ENCODE assay signal across 26 cellular contexts in the genomic region with DNA sequence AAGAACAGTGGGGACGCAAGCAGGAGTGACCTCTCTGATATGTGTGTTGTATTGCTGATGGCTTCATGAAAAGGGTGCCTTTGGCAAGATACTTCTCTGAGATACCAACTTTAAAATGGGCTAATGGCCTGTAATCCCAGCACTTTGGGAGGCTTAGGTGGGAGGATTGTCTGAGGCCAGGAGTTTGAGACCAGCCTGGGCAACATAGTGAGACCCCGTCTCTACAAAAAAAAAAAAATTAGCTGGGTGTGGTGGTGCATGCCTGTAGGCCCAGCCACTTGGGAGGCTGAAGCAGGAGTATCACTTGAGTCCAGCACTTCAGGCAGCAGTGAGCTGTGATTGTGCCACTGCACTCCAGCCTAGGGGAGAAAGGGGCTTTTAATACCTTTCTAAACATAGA. TPM values are rescaled to one million over a fixed set of nuclear protein-coding genes. Genes with fewer than 3 reads are reported as not detected.
A peak's percentile ranks its signal among the peaks of the same experiment; 100 is the strongest.
DNase-seq lines count a peak whose midpoint lies in the region; ATAC-seq and TF ChIP-seq lines count a peak whose summit lies in the region.
"Had no signal": no experiment of that assay in that cellular context is flagged by ENCODE, and none has a peak within 500 bp of the region (broad histone marks: within the 10 kb centered on the region; RNA-seq: fewer than 3 reads in every experiment).

No MANE protein-coding gene starts in this region.

- H3K4me1 Mint-ChIP-seq in activated T-cell treated with anti-CD3 and anti-CD28 coated beads, Interleukin-2, amount 50 U/mL, for 72 hours (ENCODE audit: low read depth) = peaks cover 65% of the 10 kb centered on the region
- peaks cover 71% of the 10 kb centered on the region for H3K4me1 Mint-ChIP-seq in activated T-cell treated with anti-CD3 and anti-CD28 coated beads, Interleukin-2, amount 50 U/mL, for 4 hours (ENCODE audit: low read depth)
- H3K4me1 Mint-ChIP-seq in central memory CD8-positive, alpha-beta T cell = peaks cover 67% of the 10 kb centered on the region
- H3K4me1 Mint-ChIP-seq in stimulated activated effector memory CD8-positive, alpha-beta T cell treated with anti-CD3 and anti-CD28 coated beads, Interleukin-12 subunit alpha, Interleukin-12 subunit beta, amount 100 ng/mL, for 72 hours = peaks cover 61% of the 10 kb centered on the region

- H3K27me3 ChIP-seq in breast epithelium = no peaks in the 10 kb centered on the region
- H3K27me3 ChIP-seq: BE2C, SJCRH30 had no signal

- H3K36me3 ChIP-seq in HEK293 (ENCODE audit: control insufficient read depth in 2 of 2, insufficient read depth in 1 of 2, low read length in 2 of 2) (peaks cover 5 to 11% of the 10 kb centered on the region in 2 experiments; a peak in 2 of 3 replicates), breast epithelium (no peaks in the 10 kb centered on the region)

- H3K27ac Mint-ChIP-seq in activated T-cell treated with anti-CD3 and anti-CD28 coated beads, Interleukin-2, amount 50 U/mL, for 72 hours = peak overlapping the region; percentile 75
- peak overlapping the region; percentile 39 for H3K27ac Mint-ChIP-seq in central memory CD8-positive, alpha-beta T cell (ENCODE audit: low read depth)
- H3K27ac Mint-ChIP-seq in stimulated activated effector memory CD8-positive, alpha-beta T cell treated with anti-CD3 and anti-CD28 coated beads, Interleukin-12 subunit alpha, Interleukin-12 subunit beta, amount 100 ng/mL, for 72 hours = peak overlapping the region; percentile 29

- no peak overlapping the region for H3K4me3 ChIP-seq in HEK293 (ENCODE audit: low read depth, low read length)
- H3K4me3 ChIP-seq in breast epithelium = no peak overlapping the region
- H3K4me3 ChIP-seq: GM12878, K562, SJCRH30 had no signal

- H3K9me3 Mint-ChIP-seq in activated T-cell treated with anti-CD3 and anti-CD28 coated beads, Interleukin-2, amount 50 U/mL, for 72 hours = no peaks in the 10 kb centered on the region
- no peaks in the 10 kb centered on the region for H3K9me3 Mint-ChIP-seq in activated T-cell treated with anti-CD3 and anti-CD28 coated beads, Interleukin-2, amount 50 U/mL, for 4 hours
- no peaks in the 10 kb centered on the region for H3K9me3 Mint-ChIP-seq in central memory CD8-positive, alpha-beta T cell
- H3K9me3 Mint-ChIP-seq in stimulated activated effector memory CD8-positive, alpha-beta T cell treated with anti-CD3 and anti-CD28 coated beads, Interleukin-12 subunit alpha, Interleukin-12 subunit beta, amount 100 ng/mL, for 72 hours = no peaks in the 10 kb centered on the region

- H3K27ac ChIP-seq in HEK293 (ENCODE audit: extremely low read depth, low read depth, low read length) = no peak overlapping the region
- H3K27ac ChIP-seq in breast epithelium = no peak overlapping the region
- H3K27ac ChIP-seq: SJCRH30 had no signal

- no peak for TF ChIP-seq POLR2A in breast epithelium (IDR thresholded peaks at IDR 0.05)

- intact Hi-C loops in breast epithelium (cut with DNase I; ENCODE audit: low total_unique reads) = no loop called here

- no peak overlapping the region for H3K4me3 Mint-ChIP-seq in activated T-cell treated with anti-CD3 and anti-CD28 coated beads, Interleukin-2, amount 50 U/mL, for 72 hours
- H3K4me3 Mint-ChIP-seq in activated T-cell treated with anti-CD3 and anti-CD28 coated beads, Interleukin-2, amount 50 U/mL, for 4 hours = no peak overlapping the region
- H3K4me3 Mint-ChIP-seq in central memory CD8-positive, alpha-beta T cell = peak overlapping the region; percentile 23
- H3K4me3 Mint-ChIP-seq in stimulated activated effector memory CD8-positive, alpha-beta T cell treated with anti-CD3 and anti-CD28 coated beads, Interleukin-12 subunit alpha, Interleukin-12 subunit beta, amount 100 ng/mL, for 72 hours = no peak overlapping the region
- H3K4me3 Mint-ChIP-seq: CD14-positive monocyte had no signal

- POLR2A ChIA-PET in HEK293 (lab: Yijun Ruan, JAX) = no interaction called here

- H3K9me3 ChIP-seq in HEK293 (ENCODE audit: control insufficient read depth, insufficient read depth, low read depth, low read length) = no peaks in the 10 kb centered on the region
- no peaks in the 10 kb centered on the region for H3K9me3 ChIP-seq in breast epithelium
- H3K9me3 ChIP-seq: BE2C, Caco-2, SJCRH30 had no signal

- DNase-seq in activated T-cell treated with anti-CD3 and anti-CD28 coated beads, Interleukin-2, amount 50 U/mL, for 72 hours = no peak
- DNase-seq in activated T-cell treated with anti-CD3 and anti-CD28 coated beads, Interleukin-2, amount 50 U/mL, for 4 hours = no peak
- DNase-seq in central memory CD8-positive, alpha-beta T cell (ENCODE audit: low spot score in 2 of 2) = no peak
- DNase-seq in stimulated activated effector memory CD8-positive, alpha-beta T cell treated with anti-CD3 and anti-CD28 coated beads, Interleukin-12 subunit alpha, Interleukin-12 subunit beta, amount 100 ng/mL, for 72 hours (ENCODE audit: low spot score in 2 of 2) = no peak
- no peak for DNase-seq in breast epithelium (ENCODE audit: low spot score in 2 of 2)
- DNase-seq: 8988T, ACHN, BE2C, Caco-2, EL, GDM1, MV-4-11, NCI-H1105 treated with DMSO at 0.1 percent for 48 hours, NCI-H146, NCI-H1930, NCI-H2107, NCI-H524 treated with DMSO at 0.1 percent for 48 hours, NCI-H774, SJCRH30 had no signal

- CTCF ChIA-PET in HEK293 (lab: Yijun Ruan, JAX) = no interaction called here

- ATAC-seq in activated T-cell treated with anti-CD3 and anti-CD28 coated beads, Interleukin-2, amount 50 U/mL, for 72 hours (replicated peaks in 1 of 2) = no peak
- no peak for ATAC-seq in activated T-cell treated with anti-CD3 and anti-CD28 coated beads, Interleukin-2, amount 50 U/mL, for 4 hours
- ATAC-seq in central memory CD8-positive, alpha-beta T cell (replicated peaks; ENCODE audit: extremely low read depth, poor library complexity, severe bottlenecking) = no peak
- no peak for ATAC-seq in stimulated activated effector memory CD8-positive, alpha-beta T cell treated with anti-CD3 and anti-CD28 coated beads, Interleukin-12 subunit alpha, Interleukin-12 subunit beta, amount 100 ng/mL, for 72 hours
- ATAC-seq in GM19452 (IDR thresholded peaks at IDR 0.05; ENCODE audit: unreplicated experiment) (no peak), HG03108 (IDR thresholded peaks at IDR 0.05; ENCODE audit: unreplicated experiment) (no peak)
- ATAC-seq: GM12878, K562, SK-N-SH treated with all-trans-retinoic acid at 6 μM for 48 hours had no signal

- H3K36me3 Mint-ChIP-seq in activated T-cell treated with anti-CD3 and anti-CD28 coated beads, Interleukin-2, amount 50 U/mL, for 72 hours (ENCODE audit: insufficient read depth in 2 of 2) = peaks cover 3 to 12% of the 10 kb centered on the region in 2 donors
- peaks cover 4% of the 10 kb centered on the region for H3K36me3 Mint-ChIP-seq in activated T-cell treated with anti-CD3 and anti-CD28 coated beads, Interleukin-2, amount 50 U/mL, for 4 hours (ENCODE audit: insufficient read depth)
- H3K36me3 Mint-ChIP-seq in central memory CD8-positive, alpha-beta T cell (ENCODE audit: insufficient read depth) = peaks cover 1% of the 10 kb centered on the region
- peaks cover 49% of the 10 kb centered on the region for H3K36me3 Mint-ChIP-seq in stimulated activated effector memory CD8-positive, alpha-beta T cell treated with anti-CD3 and anti-CD28 coated beads, Interleukin-12 subunit alpha, Interleukin-12 subunit beta, amount 100 ng/mL, for 72 hours

- H3K27me3 Mint-ChIP-seq in activated T-cell treated with anti-CD3 and anti-CD28 coated beads, Interleukin-2, amount 50 U/mL, for 72 hours (ENCODE audit: low read depth) = no peaks in the 10 kb centered on the region
- no peaks in the 10 kb centered on the region for H3K27me3 Mint-ChIP-seq in activated T-cell treated with anti-CD3 and anti-CD28 coated beads, Interleukin-2, amount 50 U/mL, for 4 hours (ENCODE audit: low read depth)
- no peaks in the 10 kb centered on the region for H3K27me3 Mint-ChIP-seq in central memory CD8-positive, alpha-beta T cell

- no peak for TF ChIP-seq CTCF in HEK293 (tag by site-specific recombination; IDR thresholded peaks at IDR 0.05)
- no peak for TF ChIP-seq CTCF in breast epithelium (IDR thresholded peaks at IDR 0.05)

- peaks cover 2% of the 10 kb centered on the region; the same call in 1 of the 2 replicates for H3K4me1 ChIP-seq in HEK293 (ENCODE audit: control insufficient read depth, insufficient read depth, low read length)
- H3K4me1 ChIP-seq in breast epithelium = no peaks in the 10 kb centered on the region
- H3K4me1 ChIP-seq: BE2C, Caco-2, SJCRH30 had no signal

TF ChIP-seq in HEK293, 187 proteins besides CTCF, POLR2A, EP300 and RAD21:
- TF ChIP-seq ZNF121 (tag by site-specific recombination; IDR thresholded peaks at IDR 0.05) = 0 out of 2 replicates have a peak, but pooled peaks have one; percentile 43
- TF ChIP-seq, protein P1, sequence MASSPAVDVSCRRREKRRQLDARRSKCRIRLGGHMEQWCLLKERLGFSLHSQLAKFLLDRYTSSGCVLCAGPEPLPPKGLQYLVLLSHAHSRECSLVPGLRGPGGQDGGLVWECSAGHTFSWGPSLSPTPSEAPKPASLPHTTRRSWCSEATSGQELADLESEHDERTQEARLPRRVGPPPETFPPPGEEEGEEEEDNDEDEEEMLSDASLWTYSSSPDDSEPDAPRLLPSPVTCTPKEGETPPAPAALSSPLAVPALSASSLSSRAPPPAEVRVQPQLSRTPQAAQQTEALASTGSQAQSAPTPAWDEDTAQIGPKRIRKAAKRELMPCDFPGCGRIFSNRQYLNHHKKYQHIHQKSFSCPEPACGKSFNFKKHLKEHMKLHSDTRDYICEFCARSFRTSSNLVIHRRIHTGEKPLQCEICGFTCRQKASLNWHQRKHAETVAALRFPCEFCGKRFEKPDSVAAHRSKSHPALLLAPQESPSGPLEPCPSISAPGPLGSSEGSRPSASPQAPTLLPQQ (tag by site-specific recombination; IDR thresholded peaks at IDR 0.05) = no peak
- TF ChIP-seq, protein P2, sequence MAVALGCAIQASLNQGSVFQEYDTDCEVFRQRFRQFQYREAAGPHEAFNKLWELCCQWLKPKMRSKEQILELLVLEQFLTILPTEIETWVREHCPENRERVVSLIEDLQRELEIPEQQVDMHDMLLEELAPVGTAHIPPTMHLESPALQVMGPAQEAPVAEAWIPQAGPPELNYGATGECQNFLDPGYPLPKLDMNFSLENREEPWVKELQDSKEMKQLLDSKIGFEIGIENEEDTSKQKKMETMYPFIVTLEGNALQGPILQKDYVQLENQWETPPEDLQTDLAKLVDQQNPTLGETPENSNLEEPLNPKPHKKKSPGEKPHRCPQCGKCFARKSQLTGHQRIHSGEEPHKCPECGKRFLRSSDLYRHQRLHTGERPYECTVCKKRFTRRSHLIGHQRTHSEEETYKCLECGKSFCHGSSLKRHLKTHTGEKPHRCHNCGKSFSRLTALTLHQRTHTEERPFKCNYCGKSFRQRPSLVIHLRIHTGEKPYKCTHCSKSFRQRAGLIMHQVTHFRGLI (tag by site-specific recombination; IDR thresholded peaks at IDR 0.05) = no peak

RNA-seq across cellular contexts. Expression of a gene that starts 9.8 kb away (rescaled TPM):
- total RNA-seq in activated T-cell treated with anti-CD3 and anti-CD28 coated beads, Interleukin-2, amount 50 U/mL, for 72 hours = 10 to 100 TPM; 89.0 to 91.8 TPM
- total RNA-seq in activated T-cell treated with anti-CD3 and anti-CD28 coated beads, Interleukin-2, amount 50 U/mL, for 4 hours = 10 to 100 TPM; 66.6 to 68.4 (median 67.7) TPM
- total RNA-seq in breast epithelium = 100 to 1,000 TPM; 132 to 245 (median 152) TPM
